19 cellular contexts compared by ENCODE assay signal in the genomic region with DNA sequence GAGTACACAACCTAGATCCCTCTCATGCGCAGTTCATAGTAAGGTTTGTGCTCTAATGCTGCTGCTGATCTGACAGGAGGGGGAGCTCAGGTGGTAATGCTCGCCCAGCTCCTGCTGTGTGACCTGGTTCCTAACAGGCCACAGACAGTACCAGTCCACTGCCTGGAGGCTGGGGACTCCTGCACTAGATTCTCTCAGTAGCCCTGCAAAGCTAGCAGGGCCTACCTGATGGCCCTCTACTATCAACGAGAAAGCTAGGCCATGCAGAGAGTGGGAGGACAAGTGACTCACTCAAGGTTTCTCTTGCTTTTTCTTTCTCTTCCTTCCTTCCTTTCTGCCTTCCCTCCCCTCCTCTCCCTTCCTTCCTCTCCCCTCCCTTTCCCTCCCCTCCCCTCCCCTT. TPM values are rescaled to one million over a fixed set of nuclear protein-coding genes. Genes with fewer than 3 reads are reported as not detected.
DNase-seq lines count a peak whose midpoint lies in the region; ATAC-seq and TF ChIP-seq lines count a peak whose summit lies in the region.
"Had no signal": no experiment of that assay in that cellular context is flagged by ENCODE, and none has a peak within 500 bp of the region (broad histone marks: within the 10 kb centered on the region; RNA-seq: fewer than 3 reads in every experiment).

No MANE protein-coding gene starts in this region.

- no peak overlapping the region for H3K27ac ChIP-seq in WERI-Rb-1
- no peak overlapping the region for H3K27ac ChIP-seq in caudate nucleus (ENCODE audit: low read depth, low read length)
- H3K27ac ChIP-seq: heart left ventricle had no signal

- peak; percentile 27; the same call in 1 of the 2 replicates for TF ChIP-seq CTCF in WERI-Rb-1 (IDR thresholded peaks at IDR 0.05; ENCODE audit: low read depth, low read length)

- DNase-seq in stimulated activated CD4-positive, alpha-beta T cell treated with anti-CD3 and anti-CD28 coated beads, Interleukin-2, amount 100 ng/mL, for 4 hours (ENCODE audit: low read depth) = peak; percentile 45
- no peak for DNase-seq in stimulated activated CD4-positive, alpha-beta T cell treated with anti-CD3 and anti-CD28 coated beads, Interleukin-2, amount 100 ng/mL, for 48 hours
- DNase-seq in WERI-Rb-1 (peak; percentile 45), foreskin melanocyte (no peak), H4 (ENCODE audit: low spot score) (no peak), caudate nucleus (lab: John Stamatoyannopoulos, UW) (no peak)
- DNase-seq in activated naive CD4-positive, alpha-beta T cell treated with anti-CD3 and anti-CD28 coated beads, Interleukin-2, amount 10 ng/mL, durations not matched to agents 7 days and 5 days = no peak
- peak; percentile 35 to 41 for DNase-seq in stimulated activated naive CD8-positive, alpha-beta T cell treated with anti-CD3 and anti-CD28 coated beads, Interleukin-15, amount 100 ng/mL, for 72 hours
- DNase-seq: aorta, cortex of kidney, erythroblast, heart left ventricle, KG1, kidney, NCI-H2227 treated with DMSO at 0.1 percent for 48 hours, nucleus accumbens had no signal

- CTCF ChIA-PET in activated naive CD4-positive, alpha-beta T cell treated with anti-CD3 and anti-CD28 coated beads, Interleukin-2, amount 10 ng/mL, durations not matched to agents 7 days and 5 days (lab: Charles Lee) = interaction anchor here (1.1 to 15.7 kb wide), 10 partner anchors 18 to 278 kb away, joined by 4 to 213 read pairs (median 20); a partner anchor contains a TSS

- no peaks in the 10 kb centered on the region for H3K27me3 ChIP-seq in WERI-Rb-1 (ENCODE audit: insufficient read depth, low read depth, severe bottlenecking)

- H3K27ac Mint-ChIP-seq in activated naive CD4-positive, alpha-beta T cell treated with anti-CD3 and anti-CD28 coated beads, Interleukin-2, amount 10 ng/mL, durations not matched to agents 7 days and 5 days = peak overlapping the region; percentile 88
- H3K27ac Mint-ChIP-seq in stimulated activated naive CD8-positive, alpha-beta T cell treated with anti-CD3 and anti-CD28 coated beads, Interleukin-15, amount 100 ng/mL, for 72 hours = peak overlapping the region; percentile 93 to 98
- H3K27ac Mint-ChIP-seq: B cell had no signal

- no peaks in the 10 kb centered on the region for H3K36me3 ChIP-seq in WERI-Rb-1
- H3K36me3 ChIP-seq: heart left ventricle had no signal

- H3K4me3 Mint-ChIP-seq in activated naive CD4-positive, alpha-beta T cell treated with anti-CD3 and anti-CD28 coated beads, Interleukin-2, amount 10 ng/mL, durations not matched to agents 7 days and 5 days = no peak overlapping the region
- peak overlapping the region; percentile 48 to 55 for H3K4me3 Mint-ChIP-seq in stimulated activated naive CD8-positive, alpha-beta T cell treated with anti-CD3 and anti-CD28 coated beads, Interleukin-15, amount 100 ng/mL, for 72 hours
- H3K4me3 Mint-ChIP-seq: B cell had no signal

- H3K27me3 Mint-ChIP-seq in activated naive CD4-positive, alpha-beta T cell treated with anti-CD3 and anti-CD28 coated beads, Interleukin-2, amount 10 ng/mL, durations not matched to agents 7 days and 5 days = no peaks in the 10 kb centered on the region
- no peaks in the 10 kb centered on the region for H3K27me3 Mint-ChIP-seq in stimulated activated naive CD8-positive, alpha-beta T cell treated with anti-CD3 and anti-CD28 coated beads, Interleukin-15, amount 100 ng/mL, for 72 hours

- no peaks in the 10 kb centered on the region for H3K9me3 ChIP-seq in WERI-Rb-1 (ENCODE audit: severe bottlenecking)
- H3K9me3 ChIP-seq: heart left ventricle had no signal

- H3K36me3 Mint-ChIP-seq in activated naive CD4-positive, alpha-beta T cell treated with anti-CD3 and anti-CD28 coated beads, Interleukin-2, amount 10 ng/mL, durations not matched to agents 7 days and 5 days = peaks cover 34% of the 10 kb centered on the region

- H3K4me3 ChIP-seq in WERI-Rb-1 (ENCODE audit: low read depth, low read length) = no peak overlapping the region
- H3K4me3 ChIP-seq: GM12878, heart left ventricle had no signal

- peaks cover 20% of the 10 kb centered on the region for H3K9me3 Mint-ChIP-seq in activated naive CD4-positive, alpha-beta T cell treated with anti-CD3 and anti-CD28 coated beads, Interleukin-2, amount 10 ng/mL, durations not matched to agents 7 days and 5 days
- peaks cover 0 to 7% of the 10 kb centered on the region in 2 donors for H3K9me3 Mint-ChIP-seq in stimulated activated naive CD8-positive, alpha-beta T cell treated with anti-CD3 and anti-CD28 coated beads, Interleukin-15, amount 100 ng/mL, for 72 hours

- peak; percentile 61 for ATAC-seq in stimulated activated naive CD8-positive, alpha-beta T cell treated with anti-CD3 and anti-CD28 coated beads, Interleukin-15, amount 100 ng/mL, for 72 hours
- ATAC-seq: GM12878, heart left ventricle had no signal

- H3K4me1 Mint-ChIP-seq in activated naive CD4-positive, alpha-beta T cell treated with anti-CD3 and anti-CD28 coated beads, Interleukin-2, amount 10 ng/mL, durations not matched to agents 7 days and 5 days = peaks cover 68% of the 10 kb centered on the region
- peaks cover 65% of the 10 kb centered on the region for H3K4me1 Mint-ChIP-seq in stimulated activated naive CD8-positive, alpha-beta T cell treated with anti-CD3 and anti-CD28 coated beads, Interleukin-15, amount 100 ng/mL, for 72 hours

RNA-seq across cellular contexts. Expression of a gene that starts 55.1 kb away (rescaled TPM):
- not detected in 2 replicates for total RNA-seq in H4 (2014; rRNA removed; shearing (Covaris generic))
- total RNA-seq: aorta, B cell, GM12878, heart left ventricle, kidney, temporal lobe had no signal

Comparison
In these comparisons a context has a peak if more than half of its experiments do, and no peak if none do; other contexts are left out.
1. DNase-seq: peak in stimulated activated CD4-positive, alpha-beta T cell treated with anti-CD3 and anti-CD28 coated beads, Interleukin-2, amount 100 ng/mL, for 4 hours (single experiment), WERI-Rb-1 (single experiment) and stimulated activated naive CD8-positive, alpha-beta T cell treated with anti-CD3 and anti-CD28 coated beads, Interleukin-15, amount 100 ng/mL, for 72 hours (2 of 2); none in stimulated activated CD4-positive, alpha-beta T cell treated with anti-CD3 and anti-CD28 coated beads, Interleukin-2, amount 100 ng/mL, for 48 hours (0 of 2), activated naive CD4-positive, alpha-beta T cell treated with anti-CD3 and anti-CD28 coated beads, Interleukin-2, amount 10 ng/mL, durations not matched to agents 7 days and 5 days (single experiment), foreskin melanocyte (single experiment), H4 (single experiment) and caudate nucleus (0 of 61).